9 cellular contexts compared by ENCODE assay signal in the genomic region with DNA sequence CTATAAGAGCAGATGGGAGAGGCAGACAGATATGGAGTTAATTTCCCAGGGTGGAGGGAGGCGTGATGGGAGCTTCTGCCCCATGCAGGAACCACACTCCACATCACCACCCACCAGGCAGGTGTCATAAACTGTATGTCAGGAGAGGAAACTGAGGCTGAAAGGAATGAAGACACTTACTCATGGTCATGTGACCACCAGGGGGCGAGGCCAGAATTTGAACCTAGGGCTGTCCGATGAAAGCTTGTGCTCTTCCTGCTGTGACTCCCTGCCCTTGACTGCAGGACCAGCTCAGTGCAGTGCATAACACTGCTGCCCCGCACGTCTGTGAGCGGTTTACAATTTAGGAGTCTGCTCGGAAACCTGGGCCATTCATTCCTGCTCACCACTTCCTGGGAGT. TPM values are rescaled to one million over a fixed set of nuclear protein-coding genes. Genes with fewer than 3 reads are reported as not detected.
DNase-seq lines count a peak whose midpoint lies in the region; ATAC-seq and TF ChIP-seq lines count a peak whose summit lies in the region.
"Had no signal": no experiment of that assay in that cellular context is flagged by ENCODE, and none has a peak within 500 bp of the region (broad histone marks: within the 10 kb centered on the region; RNA-seq: fewer than 3 reads in every experiment).

No MANE protein-coding gene starts in this region.

- DNase-seq in GM10266 (ENCODE audit: extremely low spot score) (no peak), mesothelial cell of epicardium (ENCODE audit: low spot score in 2 of 2, unreplicated experiment in 2 of 2) (no peak), NCI-H524 (lab: John Stamatoyannopoulos, UW) (no peak), lower lobe of right lung (no peak), anterior cingulate cortex (lab: John Stamatoyannopoulos, UW) (no peak)
- peak; percentile 35 for DNase-seq in activated T-cell treated with anti-CD3 and anti-CD28 coated beads, Interleukin-2, amount 50 U/mL, for 4 hours
- DNase-seq: trophoblast cell had no signal

- H3K36me3 ChIP-seq in OCI-LY1 (ENCODE audit: insufficient read depth, low read length): peaks cover 100% of the 10 kb centered on the region
- H3K36me3 ChIP-seq in lower lobe of right lung: peaks cover 32% of the 10 kb centered on the region

- H3K27ac Mint-ChIP-seq in mesothelial cell of epicardium: no peak overlapping the region

- peaks cover 50% of the 10 kb centered on the region for H3K36me3 Mint-ChIP-seq in activated T-cell treated with anti-CD3 and anti-CD28 coated beads, Interleukin-2, amount 50 U/mL, for 4 hours (ENCODE audit: insufficient read depth)
- peaks cover 19% of the 10 kb centered on the region for H3K36me3 Mint-ChIP-seq in mesothelial cell of epicardium

- H2AFZ ChIP-seq in OCI-LY1 (ENCODE audit: low read length): no peak overlapping the region

- H3K79me2 ChIP-seq in OCI-LY1 (ENCODE audit: insufficient read depth, low read length): no peaks in the 10 kb centered on the region

- no peak for ATAC-seq in activated T-cell treated with anti-CD3 and anti-CD28 coated beads, Interleukin-2, amount 50 U/mL, for 4 hours
- no peak for ATAC-seq in lower lobe of right lung
- no peak for ATAC-seq in GM18861 (IDR thresholded peaks at IDR 0.05; ENCODE audit: unreplicated experiment)

- no peaks in the 10 kb centered on the region for H3K9me3 ChIP-seq in OCI-LY1 (ENCODE audit: low read length)
- no peaks in the 10 kb centered on the region for H3K9me3 ChIP-seq in lower lobe of right lung

- no peak overlapping the region for H3K4me3 Mint-ChIP-seq in activated T-cell treated with anti-CD3 and anti-CD28 coated beads, Interleukin-2, amount 50 U/mL, for 4 hours
- no peak overlapping the region for H3K4me3 Mint-ChIP-seq in mesothelial cell of epicardium

- H3K4me1 Mint-ChIP-seq in activated T-cell treated with anti-CD3 and anti-CD28 coated beads, Interleukin-2, amount 50 U/mL, for 4 hours (ENCODE audit: low read depth): peaks cover 17% of the 10 kb centered on the region
- no peaks in the 10 kb centered on the region for H3K4me1 Mint-ChIP-seq in mesothelial cell of epicardium

- no peak overlapping the region for H3K4me2 ChIP-seq in OCI-LY1 (ENCODE audit: low read length)

- no peaks in the 10 kb centered on the region for H3K9me3 Mint-ChIP-seq in activated T-cell treated with anti-CD3 and anti-CD28 coated beads, Interleukin-2, amount 50 U/mL, for 4 hours
- no peaks in the 10 kb centered on the region for H3K9me3 Mint-ChIP-seq in mesothelial cell of epicardium

- H3K4me3 ChIP-seq in OCI-LY1 (ENCODE audit: low read depth, low read length, poor library complexity, severe bottlenecking): no peak overlapping the region
- no peak overlapping the region for H3K4me3 ChIP-seq in lower lobe of right lung

- H4K20me1 ChIP-seq in OCI-LY1 (ENCODE audit: insufficient read depth, low read length): no peaks in the 10 kb centered on the region

- H3K9ac ChIP-seq in OCI-LY1 (ENCODE audit: low read length): no peak overlapping the region

- no peaks in the 10 kb centered on the region for H3K27me3 Mint-ChIP-seq in activated T-cell treated with anti-CD3 and anti-CD28 coated beads, Interleukin-2, amount 50 U/mL, for 4 hours (ENCODE audit: low read depth)
- H3K27me3 Mint-ChIP-seq in mesothelial cell of epicardium (ENCODE audit: low read depth): no peaks in the 10 kb centered on the region

- H3K4me1 ChIP-seq in OCI-LY1 (ENCODE audit: insufficient read depth, low read length, severe bottlenecking): no peaks in the 10 kb centered on the region
- no peaks in the 10 kb centered on the region for H3K4me1 ChIP-seq in lower lobe of right lung

- no peaks in the 10 kb centered on the region for H3K9me2 ChIP-seq in OCI-LY1 (ENCODE audit: low read depth, low read length)

- intact Hi-C loops in lower lobe of right lung (cut with DNase I): no loop called here

- H3K27me3 ChIP-seq in OCI-LY1 (ENCODE audit: insufficient read depth, low read length) (no peaks in the 10 kb centered on the region), lower lobe of right lung (ENCODE audit: low read depth) (no peaks in the 10 kb centered on the region)

- H3F3A ChIP-seq in OCI-LY1 (ENCODE audit: insufficient read depth, low read length): no peaks in the 10 kb centered on the region

- TF ChIP-seq CTCF in GM10266 (IDR thresholded peaks at IDR 0.05; ENCODE audit: control insufficient read depth, insufficient read depth, low read depth, missing control alignments): peak; percentile 2
- TF ChIP-seq CTCF in OCI-LY1 (IDR thresholded peaks at IDR 0.05; ENCODE audit: low read length): peak; percentile 43; the same call in 1 of the 2 replicates
- peak; percentile 57 for TF ChIP-seq CTCF in mesothelial cell of epicardium (IDR thresholded peaks at IDR 0.05; ENCODE audit: unreplicated experiment)
- TF ChIP-seq CTCF in lower lobe of right lung (IDR thresholded peaks at IDR 0.05): no peak

- H3K27ac ChIP-seq in OCI-LY1 (ENCODE audit: low read depth, low read length, poor library complexity, severe bottlenecking): no peak overlapping the region
- no peak overlapping the region for H3K27ac ChIP-seq in lower lobe of right lung

RNA-seq across cellular contexts. Expression of a gene that starts 28.8 kb away (rescaled TPM):
- total RNA-seq in activated T-cell treated with anti-CD3 and anti-CD28 coated beads, Interleukin-2, amount 50 U/mL, for 4 hours: 10 to 100 TPM; 80.3 to 83.4 (median 82.0) TPM
- 25.9 to 27.9 TPM (median 26.7 TPM) in 3 replicates for total RNA-seq in mesothelial cell of epicardium
- total RNA-seq in lower lobe of right lung: 22.2 TPM
